In genomic region chrX:39869846-39870601, GRCh38 we compare ENCODE assay signal across 8 cellular contexts.
DNase-seq lines count a peak whose midpoint lies in the region; ATAC-seq, FAIRE-seq and TF ChIP-seq lines count a peak whose summit lies in the region.

No MANE protein-coding gene starts in this region.

- H3K4me3 ChIP-seq in bronchial epithelial cell (ENCODE audit: low read depth, low read length), result no peak overlapping the region

- DNase-seq in HK-2 (ENCODE audit: unreplicated experiment), result peak; percentile 68
- DNase-seq in activated CD4-positive, CD25-positive, alpha-beta regulatory T cell treated with anti-CD3 and anti-CD28 coated beads, Interleukin-2, amount 50 U/mL, for 72 hours, result peak; percentile 54
- DNase-seq in bronchial epithelial cell (ENCODE audit: low read depth), result peak; percentile 79
- peak; percentile 50 to 58 (median 54) for DNase-seq in stimulated activated CD4-positive, alpha-beta T cell treated with anti-CD3 and anti-CD28 coated beads, TNF-alpha, amount 100 ng/mL, for 48 hours (ENCODE audit: low read depth in 3 of 3)
- DNase-seq in D721Med (ENCODE audit: insufficient read length, low spot score), result no peak
- no peak for DNase-seq in NCI-H510A (lab: John Stamatoyannopoulos, UW)

- H3K36me3 ChIP-seq in bronchial epithelial cell (ENCODE audit: control insufficient read depth, insufficient read depth, low read length), result no peaks in the 10 kb centered on the region

- FAIRE-seq in bronchial epithelial cell (lab: Jason Lieb, UNC) (no peak), D721Med (lab: Jason Lieb, UNC) (no peak)

- TF ChIP-seq CTCF in bronchial epithelial cell (IDR thresholded peaks at IDR 0.05; ENCODE audit: insufficient read depth, low read length, severe bottlenecking), result no peak
- no peak for TF ChIP-seq CTCF in D721Med (IDR thresholded peaks at IDR 0.05; ENCODE audit: insufficient read depth, missing control alignments)

- no peaks in the 10 kb centered on the region for H3K27me3 ChIP-seq in bronchial epithelial cell (ENCODE audit: control insufficient read depth, insufficient read depth, low read length)

- ATAC-seq in GM19463 (IDR thresholded peaks at IDR 0.05; ENCODE audit: unreplicated experiment) (no peak), HG03095 (IDR thresholded peaks at IDR 0.05; ENCODE audit: unreplicated experiment) (no peak)

Comparison
In these comparisons a context has a peak if more than half of its experiments do, and no peak if none do; other contexts are left out.
1. DNase-seq: peak in HK-2 (single experiment), activated CD4-positive, CD25-positive, alpha-beta regulatory T cell treated with anti-CD3 and anti-CD28 coated beads, Interleukin-2, amount 50 U/mL, for 72 hours (single experiment), bronchial epithelial cell (single experiment) and stimulated activated CD4-positive, alpha-beta T cell treated with anti-CD3 and anti-CD28 coated beads, TNF-alpha, amount 100 ng/mL, for 48 hours (3 of 3); none in D721Med (single experiment) and NCI-H510A (single experiment).